14 cellular contexts compared by ENCODE assay signal in the genomic region with DNA sequence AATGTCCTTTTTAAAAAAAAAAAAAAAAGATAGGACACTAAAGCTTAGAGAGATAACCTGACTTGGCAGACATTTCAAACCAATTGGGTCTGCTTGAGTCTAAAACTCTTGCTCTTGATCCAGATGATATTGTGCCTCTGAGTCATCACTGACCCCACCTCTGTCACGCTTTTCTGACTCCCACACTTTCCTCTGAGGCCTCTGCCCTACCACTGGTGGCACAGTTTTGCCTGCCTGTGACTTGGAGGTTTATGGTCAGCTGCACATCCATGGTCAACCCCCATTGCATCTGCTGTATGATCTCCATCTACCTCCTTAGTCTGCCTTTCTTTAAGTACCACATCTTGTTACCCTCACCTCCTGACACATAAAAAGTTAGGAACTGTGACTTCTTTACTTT.
A peak's percentile ranks its signal among the peaks of the same experiment; 100 is the strongest.
DNase-seq lines count a peak whose midpoint lies in the region; ATAC-seq, FAIRE-seq and TF ChIP-seq lines count a peak whose summit lies in the region.
"Had no signal": no experiment of that assay in that cellular context is flagged by ENCODE, and none has a peak within 500 bp of the region (broad histone marks: within the 10 kb centered on the region; RNA-seq: fewer than 3 reads in every experiment).

No MANE protein-coding gene starts in this region.

- DNase-seq in bronchial epithelial cell (ENCODE audit: low read depth): peak; percentile 13
- peak; percentile 81 for DNase-seq in renal cortical epithelial cell (ENCODE audit: low read depth)
- no peak for DNase-seq in NAMALWA (ENCODE audit: low spot score)
- DNase-seq in NCI-H345 treated with DMSO at 0.1 percent for 48 hours (lab: John Stamatoyannopoulos, UW; ENCODE audit: unreplicated experiment): no peak
- DNase-seq in body of pancreas: no peak
- no peak for DNase-seq in G401 (ENCODE audit: low spot score)
- DNase-seq: activated naive CD8-positive, alpha-beta T cell treated with anti-CD3 and anti-CD28 coated beads, Interleukin-2, amount 10 ng/mL, durations not matched to agents 7 days and 5 days; DMS79; immature natural killer cell; NCI-H2081 had no signal

- H3K9me3 ChIP-seq in body of pancreas: no peaks in the 10 kb centered on the region
- H3K9me3 ChIP-seq: prostate gland had no signal

- H3K4me3 ChIP-seq in bronchial epithelial cell (ENCODE audit: low read depth, low read length) (no peak overlapping the region), body of pancreas (no peak overlapping the region)
- H3K4me3 ChIP-seq: prostate gland had no signal

- no peak for TF ChIP-seq POLR2A in body of pancreas (IDR thresholded peaks at IDR 0.05)

- no peak for FAIRE-seq in bronchial epithelial cell (lab: Jason Lieb, UNC)
- FAIRE-seq: endometrium had no signal

- H3K36me3 ChIP-seq in bronchial epithelial cell (ENCODE audit: control insufficient read depth, insufficient read depth, low read length): no peaks in the 10 kb centered on the region
- H3K36me3 ChIP-seq in body of pancreas (replicated peaks in 1 of 2; ENCODE audit: insufficient read depth in 1 of 2, low read depth in 2 of 2): no peaks in the 10 kb centered on the region
- H3K36me3 ChIP-seq: prostate gland had no signal

- in situ Hi-C loops in G401 (cut with HindIII; ENCODE audit: low sequenced_read_pairs): no loop called here

- ATAC-seq in GM18868 (IDR thresholded peaks at IDR 0.05; ENCODE audit: unreplicated experiment) (peak; percentile 97), HG03432 (IDR thresholded peaks at IDR 0.05; ENCODE audit: unreplicated experiment) (peak; percentile 90), body of pancreas (no peak)

- H3K27ac ChIP-seq in body of pancreas: no peak overlapping the region
- H3K27ac ChIP-seq: prostate gland had no signal

- peaks cover 24% of the 10 kb centered on the region for H3K4me1 ChIP-seq in body of pancreas
- H3K4me1 ChIP-seq: prostate gland had no signal

- 40 to 80% methylated on average over 1 of the region's 1 CpG for WGBS in body of pancreas, 2 donors

- TF ChIP-seq CTCF in bronchial epithelial cell (IDR thresholded peaks at IDR 0.05; ENCODE audit: insufficient read depth, low read length, severe bottlenecking) (no peak), body of pancreas (IDR thresholded peaks at IDR 0.05) (no peak)

- intact Hi-C loops in body of pancreas (cut with DNase I): no loop called here

- H3K27me3 ChIP-seq in bronchial epithelial cell (ENCODE audit: control insufficient read depth, insufficient read depth, low read length) (no peaks in the 10 kb centered on the region), body of pancreas (no peaks in the 10 kb centered on the region)

Comparison
In these comparisons a context has a peak if more than half of its experiments do, and no peak if none do; other contexts are left out.
1. DNase-seq: peak in bronchial epithelial cell (single experiment) and renal cortical epithelial cell (single experiment); none in NAMALWA (single experiment), NCI-H345 treated with DMSO at 0.1 percent for 48 hours (single experiment), body of pancreas (0 of 4) and G401 (single experiment).